ENCODE assay signal across 29 cellular contexts in the genomic region with DNA sequence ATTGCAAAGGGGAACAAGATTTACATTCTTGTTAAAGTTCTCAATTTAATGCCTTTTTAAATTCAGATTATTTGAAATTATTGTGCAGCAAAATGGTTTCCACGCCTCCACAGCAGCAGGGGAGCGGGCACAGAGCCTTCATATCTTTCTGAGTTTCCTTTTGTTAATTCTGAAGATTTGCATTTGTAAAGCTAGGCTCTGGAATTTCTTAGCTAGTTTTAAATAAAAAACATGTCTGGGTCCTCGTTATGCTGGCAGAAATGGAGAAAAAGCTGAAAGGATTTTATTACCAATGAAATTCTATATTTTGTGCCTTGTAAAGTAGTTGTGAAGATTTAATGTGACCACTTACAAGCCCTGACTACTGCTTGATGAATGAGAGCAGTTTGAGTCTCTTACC.
"Had no signal": no experiment of that assay in that cellular context is flagged by ENCODE, and none has a peak within 500 bp of the region (broad histone marks: within the 10 kb centered on the region; RNA-seq: fewer than 3 reads in every experiment).

No MANE protein-coding gene starts in this region.

- H3K27ac Mint-ChIP-seq: activated CD4-positive, alpha-beta memory T cell treated with anti-CD3 and anti-CD28 coated beads for 36 hours; activated CD4-positive, alpha-beta T cell treated with anti-CD3 and anti-CD28 coated beads, Interleukin-2, amount 10 ng/mL, durations not matched to agents 24 days and 14 days; activated naive CD8-positive, alpha-beta T cell treated with anti-CD3 and anti-CD28 coated beads, Interleukin-2, amount 10 ng/mL, durations not matched to agents 7 days and 5 days; activated T-helper 1 cell treated with anti-CD3 and anti-CD28 coated beads, Interleukin-12 subunit alpha, Interleukin-12 subunit beta, Interleukin-2, Interleukin-4 antibody, amounts not matched to agents 30 ng/mL and 10 ng/mL and 1 ng/mL, durations not matched to agents 14 hours and 24 hours and 36 hours; naive thymus-derived CD4-positive, alpha-beta T cell; stimulated activated memory B cell treated with anti-CD40 and anti-IgM and Interleukin-4, amounts not matched to agents 10 μg/mL and 1 μg/mL and 100 μg/mL, for 72 hours; type B pancreatic cell had no signal

- H3K4me3 Mint-ChIP-seq: activated CD4-positive, alpha-beta memory T cell treated with anti-CD3 and anti-CD28 coated beads for 36 hours; activated CD4-positive, alpha-beta T cell treated with anti-CD3 and anti-CD28 coated beads, Interleukin-2, amount 10 ng/mL, durations not matched to agents 24 days and 14 days; activated naive CD4-positive, alpha-beta T cell treated with anti-CD3 and anti-CD28 coated beads, Interleukin-2, amount 10 ng/mL, durations not matched to agents 7 days and 5 days; activated naive CD8-positive, alpha-beta T cell treated with anti-CD3 and anti-CD28 coated beads, Interleukin-2, amount 10 ng/mL, durations not matched to agents 7 days and 5 days; activated T-helper 1 cell treated with anti-CD3 and anti-CD28 coated beads, Interleukin-12 subunit alpha, Interleukin-12 subunit beta, Interleukin-2, Interleukin-4 antibody, amounts not matched to agents 30 ng/mL and 10 ng/mL and 1 ng/mL, durations not matched to agents 14 hours and 24 hours and 36 hours; naive thymus-derived CD4-positive, alpha-beta T cell; stimulated activated memory B cell treated with anti-CD40 and anti-IgM and Interleukin-4, amounts not matched to agents 10 μg/mL and 1 μg/mL and 100 μg/mL, for 72 hours; type B pancreatic cell had no signal

- H3K9me3 ChIP-seq: sigmoid colon, uterus had no signal

- H2AFZ ChIP-seq: parathyroid adenoma had no signal

- DNase-seq: activated CD4-positive, alpha-beta memory T cell treated with anti-CD3 and anti-CD28 coated beads for 36 hours; activated CD4-positive, alpha-beta T cell treated with anti-CD3 and anti-CD28 coated beads, Interleukin-2, amount 10 ng/mL, durations not matched to agents 24 days and 14 days; activated CD4-positive, CD25-positive, alpha-beta regulatory T cell treated with anti-CD3 and anti-CD28 coated beads, Interleukin-2, amount 50 U/mL, for 72 hours; activated CD8-positive, alpha-beta memory T cell treated with anti-CD3 and anti-CD28 coated beads, Interleukin-2, amount 50 U/mL, for 4 hours; activated gamma-delta T cell; activated naive CD4-positive, alpha-beta T cell treated with anti-CD3 and anti-CD28 coated beads, Interleukin-2, amount 10 ng/mL, durations not matched to agents 7 days and 5 days; activated naive CD8-positive, alpha-beta T cell treated with anti-CD3 and anti-CD28 coated beads, Interleukin-2, amount 10 ng/mL, durations not matched to agents 7 days and 5 days; activated T-cell treated with anti-CD3 and anti-CD28 coated beads, Interleukin-2, amount 50 U/mL, for 1 hour; amniotic stem cell; caudate nucleus; esophagus squamous epithelium; foreskin melanocyte; heart right ventricle; midbrain; naive thymus-derived CD4-positive, alpha-beta T cell; occipital lobe; psoas muscle; sigmoid colon; small intestine; stimulated activated CD4-positive, alpha-beta T cell treated with anti-CD3 and anti-CD28 coated beads, Interleukin-4, amount 100 ng/mL, for 24 hours; stimulated activated CD8-positive, alpha-beta memory T cell treated with anti-CD3 and anti-CD28 coated beads, Interleukin-4, amount 100 ng/mL, for 48 hours; stimulated activated naive CD8-positive, alpha-beta T cell treated with anti-CD3 and anti-CD28 coated beads, Interleukin-15, amount 100 ng/mL, for 72 hours; substantia nigra; uterus had no signal

- ATAC-seq: heart right ventricle; naive thymus-derived CD4-positive, alpha-beta T cell; psoas muscle; stimulated activated memory B cell treated with anti-CD40 and anti-IgM and Interleukin-4, amounts not matched to agents 10 μg/mL and 1 μg/mL and 100 μg/mL, for 72 hours; stimulated activated naive CD8-positive, alpha-beta T cell treated with anti-CD3 and anti-CD28 coated beads, Interleukin-15, amount 100 ng/mL, for 72 hours had no signal

- H3K4me3 ChIP-seq: esophagus squamous epithelium, heart right ventricle, psoas muscle, sigmoid colon, uterus had no signal

- H3K27me3 Mint-ChIP-seq: activated CD4-positive, alpha-beta memory T cell treated with anti-CD3 and anti-CD28 coated beads for 36 hours; activated CD4-positive, alpha-beta T cell treated with anti-CD3 and anti-CD28 coated beads, Interleukin-2, amount 10 ng/mL, durations not matched to agents 24 days and 14 days; activated naive CD4-positive, alpha-beta T cell treated with anti-CD3 and anti-CD28 coated beads, Interleukin-2, amount 10 ng/mL, durations not matched to agents 7 days and 5 days; activated naive CD8-positive, alpha-beta T cell treated with anti-CD3 and anti-CD28 coated beads, Interleukin-2, amount 10 ng/mL, durations not matched to agents 7 days and 5 days; naive thymus-derived CD4-positive, alpha-beta T cell; stimulated activated memory B cell treated with anti-CD40 and anti-IgM and Interleukin-4, amounts not matched to agents 10 μg/mL and 1 μg/mL and 100 μg/mL, for 72 hours; stimulated activated naive CD8-positive, alpha-beta T cell treated with anti-CD3 and anti-CD28 coated beads, Interleukin-15, amount 100 ng/mL, for 72 hours; type B pancreatic cell had no signal

- H3K4me1 Mint-ChIP-seq: activated CD4-positive, alpha-beta T cell treated with anti-CD3 and anti-CD28 coated beads, Interleukin-2, amount 10 ng/mL, durations not matched to agents 24 days and 14 days; activated naive CD4-positive, alpha-beta T cell treated with anti-CD3 and anti-CD28 coated beads, Interleukin-2, amount 10 ng/mL, durations not matched to agents 7 days and 5 days; stimulated activated memory B cell treated with anti-CD40 and anti-IgM and Interleukin-4, amounts not matched to agents 10 μg/mL and 1 μg/mL and 100 μg/mL, for 72 hours had no signal

- H3K79me2 ChIP-seq: parathyroid adenoma had no signal

- H3K36me3 ChIP-seq: esophagus squamous epithelium, sigmoid colon, uterus had no signal

- H3K27me3 ChIP-seq: esophagus squamous epithelium, heart right ventricle, sigmoid colon, uterus had no signal

- H3K9ac ChIP-seq: parathyroid adenoma had no signal

- H3K27ac ChIP-seq: epithelial cell of prostate, esophagus squamous epithelium, heart right ventricle, parathyroid adenoma, psoas muscle, sigmoid colon, uterus had no signal

- H3K4me1 ChIP-seq: esophagus squamous epithelium, heart right ventricle, psoas muscle, sigmoid colon, uterus had no signal
